ENCODE assay signal across 8 cellular contexts in the genomic region with DNA sequence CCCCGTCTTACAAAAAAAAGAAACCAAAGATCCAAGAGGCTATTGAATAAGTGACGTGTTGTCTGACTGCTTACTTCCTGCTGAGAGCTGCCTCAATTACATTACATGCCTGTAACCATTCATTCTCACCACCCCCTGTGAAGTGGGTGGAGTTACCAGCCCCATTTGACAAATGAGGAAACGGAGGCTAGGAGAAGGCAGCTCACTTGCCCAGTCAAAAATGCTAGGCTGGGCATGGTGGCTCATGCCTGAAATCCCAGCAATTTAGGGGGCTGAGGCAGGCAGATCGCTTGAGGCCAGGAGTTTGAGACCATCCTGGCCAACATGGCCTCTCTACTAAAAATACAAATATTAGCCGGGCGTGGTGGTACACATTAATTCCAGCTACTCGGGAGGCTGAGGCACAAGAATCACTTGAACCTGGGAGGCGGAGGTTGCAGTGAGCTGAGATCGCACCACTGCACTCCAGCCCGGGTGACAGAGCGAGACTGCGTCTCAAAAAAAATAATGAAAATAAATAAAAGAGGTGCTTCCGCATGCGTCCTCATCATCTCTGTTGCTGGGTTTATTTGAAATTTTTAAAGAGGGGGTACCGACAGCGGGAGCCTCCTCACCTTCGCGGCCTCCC. TPM values are rescaled to one million over a fixed set of nuclear protein-coding genes. Genes with fewer than 3 reads are reported as not detected.
DNase-seq lines count a peak whose midpoint lies in the region; ATAC-seq, FAIRE-seq and TF ChIP-seq lines count a peak whose summit lies in the region.

No MANE protein-coding gene starts in this region.

- intact Hi-C loops in adrenal gland (cut with DNase I) (no loop called here), right cardiac atrium (cut with DNase I) (loop anchor here in 1 of 4 donors (5.0 kb wide), 1 partner anchor 91 kb away; the partner anchor contains the start of genes PLEKHJ1 and SF3A2), sciatic nerve (cut with DNase I) (no loop called here)

- peaks cover 6% of the 10 kb centered on the region for H4K20me1 ChIP-seq in DOHH2 (ENCODE audit: control insufficient read depth, insufficient read depth, low read depth, low read length)

- no peak for TF ChIP-seq POLR2A in adrenal gland (IDR thresholded peaks at IDR 0.05)

- H3K4me2 ChIP-seq in DOHH2 (ENCODE audit: low read length) = peak overlapping the region; percentile 89

- WGBS in adrenal gland, 4 donors = 2% methylated on average over 17 to 18 of the region's 18 CpGs
- WGBS in right cardiac atrium = under 1% methylated on average over 18 of the region's 18 CpGs

- FAIRE-seq in HTR-8/SVneo (lab: Jason Lieb, UNC) = peak; percentile 31

- H3K4me3 ChIP-seq in DOHH2 (ENCODE audit: low read length) (peak overlapping the region; percentile 92), SJCRH30 (peak overlapping the region; percentile 90), adrenal gland (peak overlapping the region; percentile 55 to 95 (median 80)), right cardiac atrium (ENCODE audit: low read length) (peak overlapping the region; percentile 88)

- peaks cover 60% of the 10 kb centered on the region for H3K36me3 ChIP-seq in DOHH2 (ENCODE audit: control insufficient read depth, low read length)
- H3K36me3 ChIP-seq in SJCRH30 = peaks cover 7% of the 10 kb centered on the region
- peaks cover 0 to 24% of the 10 kb centered on the region in 2 donors for H3K36me3 ChIP-seq in adrenal gland (replicated peaks in 1 of 2)

- no peak for DNase-seq in HTR-8/SVneo (ENCODE audit: insufficient read length, low spot score)
- DNase-seq in SJCRH30 = peak; percentile 44 to 52
- DNase-seq in adrenal gland = peak in 3 of 7 donors; percentile 49 to 69 (median 54)
- peak in 2 of 3 donors; percentile 47 to 55 for DNase-seq in right cardiac atrium
- no peak for DNase-seq in sciatic nerve (ENCODE audit: low spot score)

- H3K27ac ChIP-seq in DOHH2 (ENCODE audit: low read depth, low read length) (peak overlapping the region; percentile 58), SJCRH30 (peak overlapping the region; percentile 51), adrenal gland (peak overlapping the region in 3 of 5 donors; percentile 10 to 61 (median 43)), right cardiac atrium (ENCODE audit: low read length) (peak overlapping the region; percentile 46)

- H3K9me3 ChIP-seq in DOHH2 (ENCODE audit: control insufficient read depth, insufficient read depth, low read length) = no peaks in the 10 kb centered on the region
- no peaks in the 10 kb centered on the region for H3K9me3 ChIP-seq in SJCRH30 (replicated peaks)
- H3K9me3 ChIP-seq in adrenal gland (replicated peaks in 1 of 3) = no peaks in the 10 kb centered on the region
- H3K9me3 ChIP-seq in right cardiac atrium (ENCODE audit: control insufficient read depth, low read length) = no peaks in the 10 kb centered on the region

- peaks cover 87% of the 10 kb centered on the region for H3K79me2 ChIP-seq in DOHH2 (ENCODE audit: control insufficient read depth, low read length)

- TF ChIP-seq CTCF in DOHH2 (IDR thresholded peaks at IDR 0.05; ENCODE audit: low read depth, low read length, poor library complexity, severe bottlenecking) (no peak), adrenal gland (IDR thresholded peaks at IDR 0.05) (no peak)

- ATAC-seq in right cardiac atrium (peak in 1 of 2 donors; percentile 45), sciatic nerve (peak; percentile 38), GM21576 (IDR thresholded peaks at IDR 0.05; ENCODE audit: unreplicated experiment) (no peak), GM18502 (IDR thresholded peaks at IDR 0.05; ENCODE audit: poor library complexity, unreplicated experiment) (no peak)

- peaks cover 73% of the 10 kb centered on the region for H3K4me1 ChIP-seq in DOHH2 (ENCODE audit: control insufficient read depth, low read length)
- peaks cover 30% of the 10 kb centered on the region for H3K4me1 ChIP-seq in SJCRH30
- H3K4me1 ChIP-seq in adrenal gland (replicated peaks in 1 of 2) = peaks cover 17 to 27% of the 10 kb centered on the region in 2 donors
- H3K4me1 ChIP-seq in right cardiac atrium (ENCODE audit: control insufficient read depth, insufficient read depth, low read length) = peaks cover 5% of the 10 kb centered on the region

- H3K9me2 ChIP-seq in DOHH2 (replicated peaks; ENCODE audit: control insufficient read depth, low read length) = no peaks in the 10 kb centered on the region

- H3F3A ChIP-seq in DOHH2 (ENCODE audit: control insufficient read depth, insufficient read depth) = peaks cover 11% of the 10 kb centered on the region

- H3K27me3 ChIP-seq in DOHH2 (ENCODE audit: control insufficient read depth, low read length) (no peaks in the 10 kb centered on the region), SJCRH30 (no peaks in the 10 kb centered on the region), adrenal gland (no peaks in the 10 kb centered on the region), right cardiac atrium (ENCODE audit: control insufficient read depth, insufficient read depth) (no peaks in the 10 kb centered on the region)

RNA-seq across cellular contexts. Expression of gene LSM7, which starts 0.5 kb away (rescaled TPM):
- 179 and 185 TPM in 2 replicates for total RNA-seq in SJCRH30 (2014; rRNA removed; shearing (Covaris generic))
- total RNA-seq in adrenal gland (100 to 1,000 TPM in 3 of 8 donors, 10 to 100 TPM in 5; 50.5 to 122 (median 67.5) TPM), right cardiac atrium (10 to 100 TPM; 33.0 to 49.9 (median 41.4) TPM), sciatic nerve (46.9 TPM)
- polyA plus RNA-seq in adrenal gland (100 to 1,000 TPM in 2 of 3 donors, 10 to 100 TPM in 1; 24.1 to 355 (median 341) TPM), right cardiac atrium (123 TPM)

RNA-seq across cellular contexts. Expression of gene SPPL2B, which starts 0.6 kb away (rescaled TPM):
- 7.7 and 14.3 TPM in 2 replicates for total RNA-seq in SJCRH30 (2014; rRNA removed; shearing (Covaris generic))
- total RNA-seq in adrenal gland (10 to 100 TPM; 18.7 to 71.0 (median 31.6) TPM), right cardiac atrium (10 to 100 TPM; 27.1 to 40.2 (median 31.8) TPM), sciatic nerve (48.0 TPM)
- polyA plus RNA-seq in adrenal gland (100 to 1,000 TPM in 1 of 3 donors, 10 to 100 TPM in 1, 1 to 10 TPM in 1; 3.9 to 208 (median 72.9) TPM), right cardiac atrium (28.1 TPM)

RNA-seq across cellular contexts. Expression of gene LINGO3, which starts 19.9 kb away (rescaled TPM):
- total RNA-seq in SJCRH30 (2014; rRNA removed; shearing (Covaris generic)) = not detected in 2 replicates
- under 1 TPM in 1 of 8 donors, not detected in 7; 0.11 TPM for total RNA-seq in adrenal gland
- not detected for polyA plus RNA-seq in adrenal gland
- not detected for total RNA-seq in right cardiac atrium
- not detected for polyA plus RNA-seq in right cardiac atrium
- total RNA-seq in sciatic nerve = not detected

RNA-seq across cellular contexts. Expression of gene TMPRSS9, which starts 32.2 kb away (rescaled TPM):
- total RNA-seq in SJCRH30 (2014; rRNA removed; shearing (Covaris generic)) = 0.04 TPM in 1 of 2 replicates, not detected in the other
- 1 to 10 TPM in 5 of 8 donors, under 1 TPM in 3; 0.32 to 1.7 (median 1.3) TPM for total RNA-seq in adrenal gland
- under 1 TPM; 0.37 to 0.81 (median 0.40) TPM for polyA plus RNA-seq in adrenal gland
- total RNA-seq in right cardiac atrium = under 1 TPM in 2 of 4 donors, not detected in 2; 0.09 to 0.12 TPM
- polyA plus RNA-seq in right cardiac atrium = not detected
- total RNA-seq in sciatic nerve = not detected

RNA-seq across cellular contexts. Expression of gene PEAK3, which starts 45.9 kb away (rescaled TPM):
- 0.06 and 0.10 TPM in 2 replicates for total RNA-seq in SJCRH30 (2014; rRNA removed; shearing (Covaris generic))
- total RNA-seq in adrenal gland (1 to 10 TPM in 6 of 8 donors, under 1 TPM in 2; 0.43 to 3.2 (median 1.5) TPM), right cardiac atrium (1 to 10 TPM; 1.0 to 3.1 (median 1.7) TPM), sciatic nerve (0.71 TPM)
- polyA plus RNA-seq in adrenal gland (under 1 TPM; 0.05 to 0.56 (median 0.27) TPM), right cardiac atrium (0.84 TPM)

Comparison
In these comparisons a context has a peak if more than half of its experiments do, and no peak if none do; other contexts are left out.
1. DNase-seq: peak in SJCRH30 (2 of 2) and right cardiac atrium (2 of 3); none in HTR-8/SVneo (single experiment) and sciatic nerve (single experiment).
2. Peak in every context shown above with its lines, with median percentiles within 50 percentile points of each other: H3K27ac ChIP-seq and H3K4me3 ChIP-seq.